In the genomic region with DNA sequence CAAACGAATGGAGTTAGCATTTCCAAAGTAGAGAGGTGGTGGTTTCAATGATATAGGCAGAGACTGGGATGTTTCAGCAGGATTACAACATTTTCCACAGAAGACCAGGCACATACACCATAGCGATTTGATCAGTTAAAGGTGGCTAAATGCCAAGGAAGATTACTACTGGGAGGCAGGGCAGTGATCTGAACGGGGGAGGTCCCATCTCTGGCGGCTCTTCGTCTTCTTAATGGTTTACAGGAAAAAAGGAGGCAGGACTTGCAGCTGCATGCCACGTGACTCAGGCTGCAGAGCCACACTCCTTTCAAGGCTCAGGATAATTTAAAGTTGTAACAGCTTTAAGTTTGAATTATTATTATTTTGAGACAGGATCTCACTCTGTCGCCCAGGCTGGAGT, we compare ENCODE assay signal across 1 cellular context.
TF ChIP-seq lines count a peak whose summit lies in the region.

No MANE protein-coding gene starts in this region.

TF ChIP-seq in H1, 55 proteins besides CTCF, POLR2A, EP300 and RAD21 (continued from another document):
- TF ChIP-seq EZH2 (IDR thresholded peaks at IDR 0.05; ENCODE audit: low read depth, low read length, severe bottlenecking), result no peak
- TF ChIP-seq GTF2F1 (IDR thresholded peaks at IDR 0.05; ENCODE audit: borderline replicate concordance, low read depth, low read length), result no peak
- no peak for TF ChIP-seq CHD7 (IDR thresholded peaks at IDR 0.05; ENCODE audit: insufficient replicate concordance, low read length)
- no peak for TF ChIP-seq POLR2AphosphoS5 (IDR thresholded peaks at IDR 0.05; ENCODE audit: low read depth, low read length)
- TF ChIP-seq NANOG (IDR thresholded peaks at IDR 0.05; ENCODE audit: insufficient read depth, low read depth, low read length, poor library complexity, severe bottlenecking), result no peak
- TF ChIP-seq SRF (IDR thresholded peaks at IDR 0.05; ENCODE audit: low read depth, low read length), result no peak
- TF ChIP-seq JUND (IDR thresholded peaks at IDR 0.05; ENCODE audit: low read length), result no peak
- TF ChIP-seq BACH1 (IDR thresholded peaks at IDR 0.05; ENCODE audit: low read length), result no peak
- TF ChIP-seq SUZ12 (IDR thresholded peaks at IDR 0.05; ENCODE audit: low read length), result no peak
- no peak for TF ChIP-seq CHD1 (IDR thresholded peaks at IDR 0.05; ENCODE audit: low read depth, low read length)
- no peak for TF ChIP-seq SP2 (IDR thresholded peaks at IDR 0.05; ENCODE audit: low read length)
- TF ChIP-seq MAFK (IDR thresholded peaks at IDR 0.05; ENCODE audit: low read depth, low read length), result no peak
- TF ChIP-seq BRCA1 (IDR thresholded peaks at IDR 0.05; ENCODE audit: low read depth, low read length), result no peak
- TF ChIP-seq CREB1 (IDR thresholded peaks at IDR 0.05), result no peak
- no peak for TF ChIP-seq ATF3 (IDR thresholded peaks at IDR 0.05; ENCODE audit: insufficient read depth, low read depth, low read length)
